9 cellular contexts compared by ENCODE assay signal in genomic region chr16:728131-728889, GRCh38. TPM values are rescaled to one million over a fixed set of nuclear protein-coding genes. Genes with fewer than 3 reads are reported as not detected.
DNase-seq lines count a peak whose midpoint lies in the region; ATAC-seq, FAIRE-seq and TF ChIP-seq lines count a peak whose summit lies in the region.
"Had no signal": no experiment of that assay in that cellular context is flagged by ENCODE, and none has a peak within 500 bp of the region (broad histone marks: within the 10 kb centered on the region; RNA-seq: fewer than 3 reads in every experiment).

No MANE protein-coding gene starts in this region.

- H3K4me3 ChIP-seq in GM06990 (replicated peaks; ENCODE audit: low read depth, low read length) (peak overlapping the region; percentile 79), osteoblast (ENCODE audit: insufficient read depth, low read length) (peak overlapping the region; percentile 39)

- H3K9me3 ChIP-seq in osteoblast (ENCODE audit: low read depth, low read length): no peaks in the 10 kb centered on the region

- H3K4me2 ChIP-seq in osteoblast (ENCODE audit: insufficient read depth, low read length): peak overlapping the region; percentile 80

- ATAC-seq in HG03045 (IDR thresholded peaks at IDR 0.05; ENCODE audit: unreplicated experiment) (peak; percentile 21), GM19351 (IDR thresholded peaks at IDR 0.05; ENCODE audit: unreplicated experiment) (no peak)

- DNase-seq in GM06990 (ENCODE audit: extremely low read depth, insufficient read length): peak; percentile 84
- DNase-seq in activated naive CD4-positive, alpha-beta T cell treated with Interleukin-2 at 50 U/mL for 16 hours: peak; percentile 61
- DNase-seq in frontal cortex (ENCODE audit: low spot score in 2 of 2): peak; percentile 75 to 83
- peak; percentile 98 for DNase-seq in osteoblast (ENCODE audit: insufficient read length, low spot score, missing footprints)
- no peak for DNase-seq in GM19240 (ENCODE audit: insufficient read length, low spot score)

- H3K79me2 ChIP-seq in osteoblast (ENCODE audit: insufficient read depth, low read length): no peaks in the 10 kb centered on the region

- H3K36me3 ChIP-seq in GM06990 (ENCODE audit: control insufficient read depth, insufficient read depth, low read length) (peaks cover 13% of the 10 kb centered on the region), osteoblast (ENCODE audit: insufficient read depth, low read length) (peaks cover 2% of the 10 kb centered on the region)

- TF ChIP-seq CTCF in GM06990 (IDR thresholded peaks at IDR 0.05; ENCODE audit: insufficient read depth, low read length, poor library complexity, severe bottlenecking) (no peak), osteoblast (IDR thresholded peaks at IDR 0.05; ENCODE audit: extremely low read depth, low read depth, low read length) (no peak)

- no peak overlapping the region for H2AFZ ChIP-seq in osteoblast (ENCODE audit: low read length)

- no peak overlapping the region for H3K27ac ChIP-seq in osteoblast (ENCODE audit: low read depth, low read length)

- H3K27me3 ChIP-seq in GM06990 (replicated peaks; ENCODE audit: control insufficient read depth, insufficient read depth, low read length): no peaks in the 10 kb centered on the region
- H3K27me3 ChIP-seq in osteoblast (ENCODE audit: insufficient read depth, low read length): no peaks in the 10 kb centered on the region

- no peak for FAIRE-seq in frontal cortex (lab: Jason Lieb, UNC)
- FAIRE-seq: islet of Langerhans had no signal

- H3K4me1 ChIP-seq in osteoblast (ENCODE audit: insufficient read depth, low read length): peaks cover 5% of the 10 kb centered on the region

- H4K20me1 ChIP-seq in osteoblast (ENCODE audit: insufficient read depth, low read length): peaks cover 5% of the 10 kb centered on the region

TF ChIP-seq in PFSK-1, 5 proteins besides CTCF, POLR2A, EP300 and RAD21:
- no peak for TF ChIP-seq SIN3A (IDR thresholded peaks at IDR 0.05; ENCODE audit: borderline replicate concordance, insufficient read depth, low read length)
- TF ChIP-seq TAF1 (IDR thresholded peaks at IDR 0.05; ENCODE audit: borderline replicate concordance, insufficient read depth, low read length): no peak
- TF ChIP-seq POLR2AphosphoS5 (IDR thresholded peaks at IDR 0.05; ENCODE audit: low read depth, low read length): 0 out of 2 replicates have a peak, but pooled peaks have one; percentile 15
- TF ChIP-seq REST (IDR thresholded peaks at IDR 0.05; ENCODE audit: insufficient read depth in 1 of 2, low read depth in 2 of 2, low read length in 2 of 2): no peak
- TF ChIP-seq FOXP2 (optimal IDR thresholded peaks at IDR 0.05; ENCODE audit: borderline replicate concordance, extremely low read depth, extremely low read length, insufficient read depth): no peak

RNA-seq across cellular contexts. Expression of gene HAGHL, which starts 1.4 kb away (rescaled TPM):
- polyA plus RNA-seq in PFSK-1 (2012; ENCODE audit: insufficient read length, low read depth): 67.8 TPM
- 11.4 TPM for total RNA-seq in frontal cortex
- total RNA-seq in osteoblast: 12.7 and 16.3 TPM in 2 replicates

RNA-seq across cellular contexts. Expression of gene CCDC78, which starts 2.1 kb away (rescaled TPM):
- polyA plus RNA-seq in PFSK-1 (2012; ENCODE audit: insufficient read length, low read depth): 11.0 TPM
- total RNA-seq in frontal cortex (4.5 TPM), osteoblast (2.1 and 2.2 TPM in 2 replicates)

RNA-seq across cellular contexts. Expression of gene ANTKMT, which starts 7.4 kb away (rescaled TPM):
- 33.6 TPM for polyA plus RNA-seq in PFSK-1 (2012; ENCODE audit: insufficient read length, low read depth)
- total RNA-seq in frontal cortex (13.0 TPM), osteoblast (20.9 and 21.7 TPM in 2 replicates)

RNA-seq across cellular contexts. Expression of gene CIAO3, which starts 12.5 kb away (rescaled TPM):
- 23.3 TPM for polyA plus RNA-seq in PFSK-1 (2012; ENCODE audit: insufficient read length, low read depth)
- total RNA-seq in frontal cortex (50.1 TPM), osteoblast (32.2 and 35.1 TPM in 2 replicates)

RNA-seq across cellular contexts. Expression of gene METRN, which starts 13.4 kb away (rescaled TPM):
- polyA plus RNA-seq in PFSK-1 (2012; ENCODE audit: insufficient read length, low read depth): 156 TPM
- total RNA-seq in frontal cortex (23.6 TPM), osteoblast (30.9 and 33.3 TPM in 2 replicates)
